ENCODE assay signal across 8 cellular contexts in the genomic region with DNA sequence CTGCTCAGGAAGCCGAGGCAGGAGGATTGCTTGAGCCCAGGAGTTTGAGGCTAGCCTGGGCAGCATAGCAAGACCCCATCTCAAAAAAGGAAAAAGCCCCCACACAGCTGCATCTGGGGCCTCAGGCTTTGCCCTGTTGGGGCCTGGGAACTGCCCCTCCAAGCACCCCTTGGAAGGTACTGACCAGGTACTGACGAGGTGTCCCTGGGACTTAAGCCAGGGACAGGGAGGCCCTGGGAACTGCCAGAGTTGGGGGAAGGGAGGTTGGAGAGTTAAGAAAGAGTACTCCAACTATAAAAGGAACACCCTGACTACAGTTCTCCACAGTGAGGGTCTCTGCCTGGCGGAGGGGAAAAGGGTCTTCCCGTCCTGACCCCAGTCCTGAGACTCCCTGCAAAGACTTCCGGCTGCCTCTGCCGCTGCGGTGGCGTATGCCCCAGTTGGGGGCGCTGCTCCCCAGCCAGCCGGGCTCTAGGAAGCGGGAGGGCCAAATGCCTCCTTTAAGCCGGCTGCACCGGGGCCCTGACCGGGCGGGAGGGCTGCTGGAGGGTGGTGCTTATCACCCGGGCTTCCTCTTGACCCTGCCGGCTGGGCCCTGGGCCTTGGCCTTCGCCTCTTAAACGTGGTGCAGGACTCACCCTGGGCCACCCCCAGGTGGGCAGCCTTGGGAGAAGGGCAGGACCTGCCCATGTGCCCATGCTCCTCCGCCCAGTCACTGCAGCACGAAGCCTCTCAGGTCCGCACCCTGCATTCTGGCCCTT. TPM values are rescaled to one million over a fixed set of nuclear protein-coding genes. Genes with fewer than 3 reads are reported as not detected.
A peak's percentile ranks its signal among the peaks of the same experiment; 100 is the strongest.
DNase-seq lines count a peak whose midpoint lies in the region; ATAC-seq and TF ChIP-seq lines count a peak whose summit lies in the region.

No MANE protein-coding gene starts in this region.

- TF ChIP-seq CTCF in prostate gland (IDR thresholded peaks at IDR 0.05), result peak in 3 of 4 experiments; percentile 19 to 46 (median 33)

- no peaks in the 10 kb centered on the region for H3K36me3 Mint-ChIP-seq in activated T-cell treated with anti-CD3 and anti-CD28 coated beads, Interleukin-2, amount 50 U/mL, for 4 hours (ENCODE audit: insufficient read depth)

- H3K4me1 ChIP-seq in prostate gland (replicated peaks), result peaks cover 11% of the 10 kb centered on the region

- peak overlapping the region in 1 of 2 donors; percentile 21 for H3K27ac ChIP-seq in prostate gland

- intact Hi-C loops in head of caudate nucleus (cut with DNase I) (no loop called here), prostate gland (cut with DNase I) (no loop called here)

- no peaks in the 10 kb centered on the region for H3K9me3 Mint-ChIP-seq in activated T-cell treated with anti-CD3 and anti-CD28 coated beads, Interleukin-2, amount 50 U/mL, for 4 hours

- H3K27me3 ChIP-seq in prostate gland (replicated peaks; ENCODE audit: insufficient read depth), result no peaks in the 10 kb centered on the region

- peak; percentile 76 for ATAC-seq in activated T-cell treated with anti-CD3 and anti-CD28 coated beads, Interleukin-2, amount 50 U/mL, for 4 hours
- no peak for ATAC-seq in GM21390 (IDR thresholded peaks at IDR 0.05; ENCODE audit: unreplicated experiment)
- ATAC-seq in GM18519 (IDR thresholded peaks at IDR 0.05; ENCODE audit: low FRiP score, unreplicated experiment), result no peak

- H3K36me3 ChIP-seq in prostate gland, result no peaks in the 10 kb centered on the region

- 47% methylated on average over 22 of the region's 22 CpGs for WGBS in prostate gland

- H3K4me1 Mint-ChIP-seq in activated T-cell treated with anti-CD3 and anti-CD28 coated beads, Interleukin-2, amount 50 U/mL, for 4 hours (ENCODE audit: low read depth), result no peaks in the 10 kb centered on the region

- no peak overlapping the region for H3K4me3 ChIP-seq in prostate gland

- H3K4me3 Mint-ChIP-seq in activated T-cell treated with anti-CD3 and anti-CD28 coated beads, Interleukin-2, amount 50 U/mL, for 4 hours, result no peak overlapping the region

- no peaks in the 10 kb centered on the region for H3K9me3 ChIP-seq in prostate gland

- no peak for TF ChIP-seq POLR2A in prostate gland (IDR thresholded peaks at IDR 0.05)

- peaks cover 28% of the 10 kb centered on the region for H3K27me3 Mint-ChIP-seq in activated T-cell treated with anti-CD3 and anti-CD28 coated beads, Interleukin-2, amount 50 U/mL, for 4 hours (ENCODE audit: low read depth)

- DNase-seq in activated gamma-delta T cell treated with Interleukin-2 at 50 U/mL for 16 hours (peak; percentile 23), activated gamma-delta T cell (lab: John Stamatoyannopoulos, UW) (no peak), NCI-H82 treated with DMSO at 0.1 percent for 48 hours (lab: John Stamatoyannopoulos, UW; ENCODE audit: unreplicated experiment) (peak; percentile 52), head of caudate nucleus (peak in 34 of 42 donors; percentile 8 to 70 (median 36)), prostate gland (ENCODE audit: low spot score) (peak; percentile 27)
- DNase-seq in activated T-cell treated with anti-CD3 and anti-CD28 coated beads, Interleukin-2, amount 50 U/mL, for 4 hours, result peak; percentile 27

RNA-seq across cellular contexts. Expression of gene SLC30A3, which starts 12.8 kb away (rescaled TPM):
- under 1 TPM; 0.15 to 0.43 (median 0.18) TPM for total RNA-seq in activated T-cell treated with anti-CD3 and anti-CD28 coated beads, Interleukin-2, amount 50 U/mL, for 4 hours
- total RNA-seq in prostate gland, result 100 to 1,000 TPM in 1 of 2 donors, not detected in 1; 102 TPM

RNA-seq across cellular contexts. Expression of gene DNAJC5G, which starts 25.2 kb away (rescaled TPM):
- total RNA-seq in activated T-cell treated with anti-CD3 and anti-CD28 coated beads, Interleukin-2, amount 50 U/mL, for 4 hours, result not detected
- 10 to 100 TPM in 1 of 2 donors, not detected in 1; 16.1 TPM for total RNA-seq in prostate gland

RNA-seq across cellular contexts. Expression of gene TRIM54, which starts 32.2 kb away (rescaled TPM):
- total RNA-seq in activated T-cell treated with anti-CD3 and anti-CD28 coated beads, Interleukin-2, amount 50 U/mL, for 4 hours, result under 1 TPM; 0.21 to 0.40 (median 0.22) TPM
- total RNA-seq in prostate gland, result 10 to 100 TPM in 1 of 2 donors, 1 to 10 TPM in 1; 2.8 to 17.9 TPM

RNA-seq across cellular contexts. Expression of gene CAD, which starts 32.9 kb away (rescaled TPM):
- 100 to 1,000 TPM; 162 to 201 (median 185) TPM for total RNA-seq in activated T-cell treated with anti-CD3 and anti-CD28 coated beads, Interleukin-2, amount 50 U/mL, for 4 hours
- 10 to 100 TPM; 16.0 to 63.6 TPM for total RNA-seq in prostate gland

RNA-seq across cellular contexts. Expression of gene SLC5A6, which starts 38.0 kb away (rescaled TPM):
- total RNA-seq in activated T-cell treated with anti-CD3 and anti-CD28 coated beads, Interleukin-2, amount 50 U/mL, for 4 hours, result 100 to 1,000 TPM; 128 to 143 (median 141) TPM
- total RNA-seq in prostate gland, result 10 to 100 TPM; 23.9 to 65.2 TPM

Comparison
In these comparisons a context has a peak if more than half of its experiments do, and no peak if none do; other contexts are left out.
1. ATAC-seq: peak in activated T-cell treated with anti-CD3 and anti-CD28 coated beads, Interleukin-2, amount 50 U/mL, for 4 hours (2 of 2); none in GM21390 (single experiment) and GM18519 (single experiment).